In the genomic region with DNA sequence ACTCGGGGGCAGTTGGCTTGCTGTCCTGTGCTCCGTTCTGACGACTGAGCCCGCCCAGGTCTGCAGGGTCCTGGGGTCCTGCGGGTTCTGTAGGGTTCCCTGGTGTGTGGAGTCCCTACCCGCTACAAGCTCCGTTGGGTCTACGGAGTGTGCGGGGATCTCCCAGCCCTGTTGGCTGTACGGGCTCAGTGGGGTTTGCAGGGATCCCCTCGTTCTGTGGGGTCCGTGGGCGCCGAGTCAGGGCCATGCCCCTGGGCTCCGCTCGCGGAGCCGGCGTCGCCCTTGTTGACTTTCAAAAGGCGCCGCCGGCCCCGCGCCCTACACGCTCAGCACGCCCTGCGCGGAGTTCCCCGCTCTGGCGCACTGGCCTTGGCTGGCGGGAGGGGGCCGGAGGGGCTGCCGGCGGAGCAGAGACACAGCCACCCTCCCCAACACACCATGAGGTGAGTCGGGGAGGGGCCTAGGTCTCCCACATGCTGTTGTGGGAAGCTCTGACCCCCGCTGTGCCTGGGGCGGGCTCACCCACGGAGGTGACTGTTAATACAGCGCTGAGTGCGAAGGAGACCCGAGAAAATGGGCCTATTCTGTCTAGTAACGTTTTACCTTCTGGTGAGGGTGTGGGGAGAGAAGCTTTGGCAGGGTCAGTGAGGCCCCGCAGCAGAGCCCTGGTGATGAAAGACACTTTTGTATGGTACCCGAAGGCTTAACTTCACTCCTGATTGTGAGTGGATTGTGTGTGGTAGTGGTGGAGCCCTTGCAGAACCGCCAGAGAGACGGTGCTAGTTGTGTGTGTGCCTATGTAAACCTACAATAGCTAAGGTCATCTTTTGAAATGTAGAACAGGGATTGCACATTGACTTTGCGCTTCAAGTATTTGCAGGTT, we compare ENCODE assay signal across 8 cellular contexts. TPM values are rescaled to one million over a fixed set of nuclear protein-coding genes. Genes with fewer than 3 reads are reported as not detected.
DNase-seq lines count a peak whose midpoint lies in the region; TF ChIP-seq lines count a peak whose summit lies in the region.

No MANE protein-coding gene starts in this region.

- H3K27ac ChIP-seq in HUES48 (ENCODE audit: low read depth, low read length) = peak overlapping the region; percentile 76
- no peak overlapping the region for H3K27ac ChIP-seq in muscle layer of duodenum (ENCODE audit: low read length)

- H3K27me3 ChIP-seq in HUES48 (ENCODE audit: control insufficient read depth, insufficient read depth, low read length) (no peaks in the 10 kb centered on the region), muscle layer of duodenum (ENCODE audit: low read depth, low read length) (no peaks in the 10 kb centered on the region)

- peak overlapping the region; percentile 33 for H3K9ac ChIP-seq in HUES48 (ENCODE audit: low read depth, low read length)

- H3K4me3 ChIP-seq in HUES48 (ENCODE audit: low read depth, low read length) (peak overlapping the region; percentile 68), muscle layer of duodenum (ENCODE audit: low read depth in 1 of 2, low read length in 2 of 2) (peak overlapping the region; percentile 60 to 67)

- intact Hi-C loops in CD14-positive monocyte (cut with micrococcal nuclease) = no loop called here

- no peaks in the 10 kb centered on the region for H3K9me3 ChIP-seq in HUES48 (ENCODE audit: control insufficient read depth, insufficient read depth, low read length)
- no peaks in the 10 kb centered on the region for H3K9me3 ChIP-seq in muscle layer of duodenum (ENCODE audit: control insufficient read depth in 1 of 2, low read length in 2 of 2)

- peak overlapping the region; percentile 70 to 76 for H3K4me3 Mint-ChIP-seq in CD14-positive monocyte

- peaks cover 44% of the 10 kb centered on the region for H3K4me1 Mint-ChIP-seq in CD14-positive monocyte

- no peak for TF ChIP-seq CTCF in CD14-positive monocyte (IDR thresholded peaks at IDR 0.05)
- TF ChIP-seq CTCF in GM20000 (IDR thresholded peaks at IDR 0.05; ENCODE audit: extremely low read depth, missing control alignments) = no peak

- no peaks in the 10 kb centered on the region for H3K9me3 Mint-ChIP-seq in CD14-positive monocyte

- peaks cover 37% of the 10 kb centered on the region for H3K4me1 ChIP-seq in HUES48 (ENCODE audit: control insufficient read depth, insufficient read depth, low read length)
- H3K4me1 ChIP-seq in muscle layer of duodenum (ENCODE audit: control insufficient read depth in 1 of 2, insufficient read depth in 2 of 2, low read length in 2 of 2) = peaks cover 0 to 19% of the 10 kb centered on the region in 2 donors

- H3K27ac Mint-ChIP-seq in CD14-positive monocyte = peak overlapping the region in 4 of 7 donors; percentile 12 to 77 (median 24)

- no peaks in the 10 kb centered on the region for H3K36me3 ChIP-seq in HUES48 (ENCODE audit: control insufficient read depth, insufficient read depth, low read length)
- H3K36me3 ChIP-seq in muscle layer of duodenum (ENCODE audit: control insufficient read depth in 1 of 2, insufficient read depth in 2 of 2, low read length in 2 of 2) = no peaks in the 10 kb centered on the region

- peak; percentile 48 for DNase-seq in CD14-positive monocyte (ENCODE audit: low spot score)
- peak; percentile 74 for DNase-seq in GM20000 (ENCODE audit: low spot score)
- DNase-seq in activated T-cell treated with anti-CD3 and anti-CD28 coated beads for 1 hour (ENCODE audit: low read depth) = peak; percentile 44
- DNase-seq in erythroblast (lab: John Stamatoyannopoulos, UW) = peak; percentile 72 to 80
- peak; percentile 30 for DNase-seq in stimulated activated CD8-positive, alpha-beta memory T cell treated with anti-CD3 and anti-CD28 coated beads, Interleukin-7, amount 100 ng/mL, for 24 hours (ENCODE audit: low read depth)
- DNase-seq in GOT3 (lab: John Stamatoyannopoulos, UW) = no peak

- H3K27me3 Mint-ChIP-seq in CD14-positive monocyte (ENCODE audit: low read depth in 3 of 3) = peaks cover 0 to 4% (median 0%) of the 10 kb centered on the region in 3 donors

- peak; percentile 26 for TF ChIP-seq POLR2A in erythroblast (IDR thresholded peaks at IDR 0.05; ENCODE audit: low read length)

- peaks cover 0 to 11% of the 10 kb centered on the region in 2 donors for H3K36me3 Mint-ChIP-seq in CD14-positive monocyte

RNA-seq across cellular contexts. Expression of gene TASOR2, which starts 8.1 kb away (rescaled TPM):
- 1 to 10 TPM; 3.2 to 9.5 TPM for polyA plus RNA-seq in CD14-positive monocyte

RNA-seq across cellular contexts. Expression of gene ASB13, which starts 26.3 kb away (rescaled TPM):
- polyA plus RNA-seq in CD14-positive monocyte = 10 to 100 TPM; 37.8 to 44.1 TPM
